In the genomic region with DNA sequence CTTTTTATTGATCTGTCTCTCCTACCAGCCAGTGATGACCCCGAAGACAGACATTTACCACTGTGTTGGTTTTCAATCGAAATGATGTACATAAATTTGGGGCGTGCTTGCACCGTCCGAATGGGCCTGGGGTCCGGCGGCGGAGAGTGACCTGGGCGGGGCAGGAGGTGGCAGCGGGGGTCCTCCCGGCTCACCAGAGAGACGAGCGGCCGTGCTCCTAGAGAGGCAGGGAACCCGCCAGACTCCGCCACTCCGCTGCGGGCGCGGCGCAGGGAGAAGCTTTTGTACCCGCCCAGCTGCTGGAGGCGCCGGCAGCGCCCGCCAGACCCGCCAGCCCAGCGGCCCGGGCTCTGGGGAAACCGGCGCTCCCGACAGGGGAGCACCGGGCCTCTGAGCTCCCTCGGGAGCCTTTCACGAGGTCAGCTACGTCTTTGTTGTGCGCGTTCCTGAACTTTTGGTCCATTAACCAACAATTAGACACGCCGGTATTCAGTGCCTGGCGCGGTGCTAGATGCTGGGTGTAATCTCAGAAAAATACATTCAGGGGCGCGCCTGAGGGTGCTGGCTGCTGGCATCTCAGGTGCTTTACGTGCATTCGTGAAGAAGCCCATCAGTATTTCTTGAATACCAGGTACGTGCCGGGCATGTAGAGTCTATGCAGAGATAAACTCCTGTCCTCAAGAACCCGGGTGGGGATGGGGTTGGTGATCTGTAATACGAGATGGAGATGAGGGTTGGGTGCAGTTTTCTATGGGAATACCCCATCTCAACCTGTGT, we compare ENCODE assay signal across 1 cellular context.
TF ChIP-seq lines count a peak whose summit lies in the region.

A gene with protein sequence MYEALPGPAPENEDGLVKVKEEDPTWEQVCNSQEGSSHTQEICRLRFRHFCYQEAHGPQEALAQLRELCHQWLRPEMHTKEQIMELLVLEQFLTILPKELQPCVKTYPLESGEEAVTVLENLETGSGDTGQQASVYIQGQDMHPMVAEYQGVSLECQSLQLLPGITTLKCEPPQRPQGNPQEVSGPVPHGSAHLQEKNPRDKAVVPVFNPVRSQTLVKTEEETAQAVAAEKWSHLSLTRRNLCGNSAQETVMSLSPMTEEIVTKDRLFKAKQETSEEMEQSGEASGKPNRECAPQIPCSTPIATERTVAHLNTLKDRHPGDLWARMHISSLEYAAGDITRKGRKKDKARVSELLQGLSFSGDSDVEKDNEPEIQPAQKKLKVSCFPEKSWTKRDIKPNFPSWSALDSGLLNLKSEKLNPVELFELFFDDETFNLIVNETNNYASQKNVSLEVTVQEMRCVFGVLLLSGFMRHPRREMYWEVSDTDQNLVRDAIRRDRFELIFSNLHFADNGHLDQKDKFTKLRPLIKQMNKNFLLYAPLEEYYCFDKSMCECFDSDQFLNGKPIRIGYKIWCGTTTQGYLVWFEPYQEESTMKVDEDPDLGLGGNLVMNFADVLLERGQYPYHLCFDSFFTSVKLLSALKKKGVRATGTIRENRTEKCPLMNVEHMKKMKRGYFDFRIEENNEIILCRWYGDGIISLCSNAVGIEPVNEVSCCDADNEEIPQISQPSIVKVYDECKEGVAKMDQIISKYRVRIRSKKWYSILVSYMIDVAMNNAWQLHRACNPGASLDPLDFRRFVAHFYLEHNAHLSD (plus strand): TSS at position 285 of the 777 bp plus-strand sequence. CDS start 2,242 bp downstream, outside the sequence.

TF ChIP-seq in HEK293, 187 proteins besides CTCF, POLR2A, EP300 and RAD21 (continued from another document and continues in another):
- TF ChIP-seq ZNF26 (tag by site-specific recombination; IDR thresholded peaks at IDR 0.05) (no peak), ZNF146 (tag by site-specific recombination; IDR thresholded peaks at IDR 0.05) (no peak), ZNF140 (tag by site-specific recombination; IDR thresholded peaks at IDR 0.05) (no peak), ELK4 (IDR thresholded peaks at IDR 0.05; ENCODE audit: borderline replicate concordance, low read depth, low read length) (no peak), ZNF416 (tag by site-specific recombination; IDR thresholded peaks at IDR 0.05) (no peak), ZNF76 (tag by site-specific recombination; IDR thresholded peaks at IDR 0.05; ENCODE audit: borderline replicate concordance, low read depth) (0 out of 2 replicates have a peak, but pooled peaks have one; percentile 36), HOXC10 (CRISPR knock-in tag; IDR thresholded peaks at IDR 0.05) (no peak), WT1 (tag by site-specific recombination; IDR thresholded peaks at IDR 0.05) (no peak; the same call in 1 of the 2 replicates), ZNF843 (tag by site-specific recombination; IDR thresholded peaks at IDR 0.05) (no peak), ZNF48 (tag by site-specific recombination; IDR thresholded peaks at IDR 0.05) (no peak), ZNF121 (tag by site-specific recombination; IDR thresholded peaks at IDR 0.05) (no peak), ZBTB49 (tag by site-specific recombination; IDR thresholded peaks at IDR 0.05; ENCODE audit: low read depth) (no peak), ZBTB48 (tag by site-specific recombination; IDR thresholded peaks at IDR 0.05) (no peak), GLIS2 (tag by site-specific recombination; IDR thresholded peaks at IDR 0.05) (peak; percentile 63), ZNF292 (tag by site-specific recombination; IDR thresholded peaks at IDR 0.05; ENCODE audit: borderline replicate concordance, low read depth) (no peak), ZNF645 (tag by site-specific recombination; IDR thresholded peaks at IDR 0.05) (no peak), ZBTB44 (tag by site-specific recombination; IDR thresholded peaks at IDR 0.05) (no peak), ZFP41 (tag by site-specific recombination; IDR thresholded peaks at IDR 0.05; ENCODE audit: borderline replicate concordance) (no peak), ZNF112 (tag by site-specific recombination; IDR thresholded peaks at IDR 0.05) (no peak), ZNF23 (tag by site-specific recombination; IDR thresholded peaks at IDR 0.05; ENCODE audit: borderline replicate concordance) (no peak), ZSCAN30 (tag by site-specific recombination; IDR thresholded peaks at IDR 0.05) (peak; percentile 94), ZNF521 (tag by site-specific recombination; IDR thresholded peaks at IDR 0.05) (no peak), ZNF596 (tag by site-specific recombination; IDR thresholded peaks at IDR 0.05) (no peak), ZXDB (tag by site-specific recombination; IDR thresholded peaks at IDR 0.05) (peak; percentile 47; the same call in 1 of the 2 replicates), ZNF529 (tag by site-specific recombination; IDR thresholded peaks at IDR 0.05; ENCODE audit: insufficient replicate concordance) (no peak), ZNF157 (tag by site-specific recombination; IDR thresholded peaks at IDR 0.05) (no peak), ZNF610 (tag by site-specific recombination; IDR thresholded peaks at IDR 0.05; ENCODE audit: borderline replicate concordance) (no peak), ZNF280C (tag by site-specific recombination; IDR thresholded peaks at IDR 0.05) (no peak), ZNF18 (tag by site-specific recombination; IDR thresholded peaks at IDR 0.05) (no peak), YY1 (tag by site-specific recombination; IDR thresholded peaks at IDR 0.05) (no peak)
- TF ChIP-seq, protein P1, sequence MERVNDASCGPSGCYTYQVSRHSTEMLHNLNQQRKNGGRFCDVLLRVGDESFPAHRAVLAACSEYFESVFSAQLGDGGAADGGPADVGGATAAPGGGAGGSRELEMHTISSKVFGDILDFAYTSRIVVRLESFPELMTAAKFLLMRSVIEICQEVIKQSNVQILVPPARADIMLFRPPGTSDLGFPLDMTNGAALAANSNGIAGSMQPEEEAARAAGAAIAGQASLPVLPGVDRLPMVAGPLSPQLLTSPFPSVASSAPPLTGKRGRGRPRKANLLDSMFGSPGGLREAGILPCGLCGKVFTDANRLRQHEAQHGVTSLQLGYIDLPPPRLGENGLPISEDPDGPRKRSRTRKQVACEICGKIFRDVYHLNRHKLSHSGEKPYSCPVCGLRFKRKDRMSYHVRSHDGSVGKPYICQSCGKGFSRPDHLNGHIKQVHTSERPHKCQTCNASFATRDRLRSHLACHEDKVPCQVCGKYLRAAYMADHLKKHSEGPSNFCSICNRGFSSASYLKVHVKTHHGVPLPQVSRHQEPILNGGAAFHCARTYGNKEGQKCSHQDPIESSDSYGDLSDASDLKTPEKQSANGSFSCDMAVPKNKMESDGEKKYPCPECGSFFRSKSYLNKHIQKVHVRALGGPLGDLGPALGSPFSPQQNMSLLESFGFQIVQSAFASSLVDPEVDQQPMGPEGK (tag by site-specific recombination; IDR thresholded peaks at IDR 0.05), result peak; percentile 55
- TF ChIP-seq, protein P2, sequence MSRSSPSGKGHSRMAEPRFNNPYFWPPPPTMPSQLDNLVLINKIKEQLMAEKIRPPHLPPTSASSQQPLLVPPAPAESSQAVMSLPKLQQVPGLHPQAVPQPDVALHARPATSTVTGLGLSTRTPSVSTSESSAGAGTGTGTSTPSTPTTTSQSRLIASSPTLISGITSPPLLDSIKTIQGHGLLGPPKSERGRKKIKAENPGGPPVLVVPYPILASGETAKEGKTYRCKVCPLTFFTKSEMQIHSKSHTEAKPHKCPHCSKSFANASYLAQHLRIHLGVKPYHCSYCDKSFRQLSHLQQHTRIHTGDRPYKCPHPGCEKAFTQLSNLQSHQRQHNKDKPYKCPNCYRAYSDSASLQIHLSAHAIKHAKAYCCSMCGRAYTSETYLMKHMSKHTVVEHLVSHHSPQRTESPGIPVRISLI (tag by site-specific recombination; IDR thresholded peaks at IDR 0.05), result no peak
